In the genomic region with DNA sequence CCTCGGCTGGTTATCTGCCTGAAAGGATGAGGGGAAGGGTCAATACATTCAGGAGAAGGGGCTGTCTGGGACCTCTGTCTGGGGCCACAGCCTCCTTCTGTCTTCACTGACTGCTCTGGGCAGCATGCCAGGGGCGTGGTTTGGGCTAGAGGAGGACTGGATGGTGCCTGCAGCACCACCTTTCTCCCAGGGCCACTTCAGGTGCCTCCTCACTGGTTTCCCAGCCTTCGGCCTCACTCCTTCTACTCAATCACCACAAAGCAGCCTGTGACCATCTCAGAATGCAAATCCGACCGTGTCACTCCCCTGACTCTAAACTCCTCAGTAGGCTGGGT, we compare ENCODE assay signal across 11 cellular contexts. TPM values are rescaled to one million over a fixed set of nuclear protein-coding genes. Genes with fewer than 3 reads are reported as not detected.
DNase-seq lines count a peak whose midpoint lies in the region; ATAC-seq and TF ChIP-seq lines count a peak whose summit lies in the region.
"Had no signal": no experiment of that assay in that cellular context is flagged by ENCODE, and none has a peak within 500 bp of the region (broad histone marks: within the 10 kb centered on the region; RNA-seq: fewer than 3 reads in every experiment).

No MANE protein-coding gene starts in this region.

- no peaks in the 10 kb centered on the region for H3K27me3 ChIP-seq in RWPE2 (ENCODE audit: insufficient read depth, poor library complexity, severe bottlenecking)
- peaks cover 0 to 11% of the 10 kb centered on the region in 2 donors for H3K27me3 ChIP-seq in left lung
- H3K27me3 ChIP-seq in transverse colon, result no peaks in the 10 kb centered on the region
- H3K27me3 ChIP-seq in foreskin keratinocyte, result no peaks in the 10 kb centered on the region

- no peaks in the 10 kb centered on the region for H3K36me3 ChIP-seq in RWPE2 (ENCODE audit: low read depth)
- H3K36me3 ChIP-seq in left lung, result no peaks in the 10 kb centered on the region
- no peaks in the 10 kb centered on the region for H3K36me3 ChIP-seq in transverse colon

- H3K27ac ChIP-seq in RWPE2 (ENCODE audit: poor library complexity, severe bottlenecking) (no peak overlapping the region), left lung (peak overlapping the region in 1 of 2 donors; percentile 90), transverse colon (peak overlapping the region; percentile 85 to 98 (median 91)), foreskin keratinocyte (no peak overlapping the region)

- H3K9me3 ChIP-seq in RWPE2 (ENCODE audit: severe bottlenecking) (no peaks in the 10 kb centered on the region), left lung (no peaks in the 10 kb centered on the region), transverse colon (no peaks in the 10 kb centered on the region)

- in situ Hi-C loops in transverse colon (cut with MboI; ENCODE audit: low pct_ligation_motif_present in 1 of 4, low pct_unique_long_range_greater_than_20kb in 1 of 4, low sequenced_read_pairs in 3 of 4), result no loop called here

- intact Hi-C loops in left lung (cut with DNase I), result no loop called here
- intact Hi-C loops in transverse colon (cut with DNase I; ENCODE audit: low total_unique reads), result loop anchor here (5.0 kb wide), 1 partner anchor 33 kb away; no protein-coding TSS in a partner anchor

- H3K4me3 ChIP-seq in RWPE2 (ENCODE audit: severe bottlenecking) (no peak overlapping the region), left lung (no peak overlapping the region), transverse colon (no peak overlapping the region)

- H3K4me3 Mint-ChIP-seq in activated T-cell treated with anti-CD3 and anti-CD28 coated beads, Interleukin-2, amount 50 U/mL, for 24 hours, result no peak overlapping the region
- no peak overlapping the region for H3K4me3 Mint-ChIP-seq in naive thymus-derived CD8-positive, alpha-beta T cell
- H3K4me3 Mint-ChIP-seq: WTC11 had no signal

- ATAC-seq in RWPE2 (ENCODE audit: low read depth) (no peak), left lung (no peak), foreskin keratinocyte (no peak), HG03108 (IDR thresholded peaks at IDR 0.05; ENCODE audit: unreplicated experiment) (no peak)
- ATAC-seq in naive thymus-derived CD8-positive, alpha-beta T cell, result no peak
- ATAC-seq: WTC11 had no signal

- DNase-seq in activated T-cell treated with anti-CD3 and anti-CD28 coated beads, Interleukin-2, amount 50 U/mL, for 24 hours, result no peak
- DNase-seq in activated T-cell treated with anti-CD3 and anti-CD28 coated beads, Interleukin-2, amount 50 U/mL, for 1 hour, result no peak
- peak; percentile 73 for DNase-seq in RWPE2 (ENCODE audit: low spot score)
- peak; percentile 58 to 82 for DNase-seq in left lung
- peak; percentile 90 for DNase-seq in transverse colon
- DNase-seq in foreskin keratinocyte, result no peak
- DNase-seq in naive thymus-derived CD8-positive, alpha-beta T cell, result no peak
- DNase-seq: KG1 had no signal

- H3K4me1 ChIP-seq in RWPE2 (ENCODE audit: insufficient read depth, poor library complexity, severe bottlenecking), result peaks cover 26% of the 10 kb centered on the region
- H3K4me1 ChIP-seq in left lung, result peaks cover 27 to 96% of the 10 kb centered on the region in 2 donors
- peaks cover 77 to 94% (median 92%) of the 10 kb centered on the region in 4 donors for H3K4me1 ChIP-seq in transverse colon
- H3K4me1 ChIP-seq in foreskin keratinocyte, result peaks cover 4% of the 10 kb centered on the region

- 45% methylated on average over 5 of the region's 5 CpGs; no CpG with 5 or more reads in 1 of the 2 donors for WGBS in transverse colon (ENCODE audit: low coverage in 1 of 2), 2 donors

- peaks cover 86% of the 10 kb centered on the region for H3K36me3 Mint-ChIP-seq in activated T-cell treated with anti-CD3 and anti-CD28 coated beads, Interleukin-2, amount 50 U/mL, for 24 hours (ENCODE audit: low read depth)
- H3K36me3 Mint-ChIP-seq in naive thymus-derived CD8-positive, alpha-beta T cell, result no peaks in the 10 kb centered on the region
- H3K36me3 Mint-ChIP-seq: activated naive CD8-positive, alpha-beta T cell; WTC11 had no signal

- H3K27ac Mint-ChIP-seq in activated T-cell treated with anti-CD3 and anti-CD28 coated beads, Interleukin-2, amount 50 U/mL, for 24 hours, result peak overlapping the region; percentile 80
- peak overlapping the region in 5 of 10 donors; percentile 20 to 51 (median 40) for H3K27ac Mint-ChIP-seq in naive thymus-derived CD8-positive, alpha-beta T cell
- H3K27ac Mint-ChIP-seq: activated naive CD8-positive, alpha-beta T cell had no signal

- TF ChIP-seq CTCF in RWPE2 (IDR thresholded peaks at IDR 0.05; ENCODE audit: poor library complexity, severe bottlenecking) (no peak), left lung (IDR thresholded peaks at IDR 0.05) (no peak), transverse colon (IDR thresholded peaks at IDR 0.05) (no peak), foreskin keratinocyte (conservative IDR thresholded peaks at IDR 0.05) (no peak)

- TF ChIP-seq POLR2A in transverse colon (IDR thresholded peaks at IDR 0.05), result no peak

- POLR2A ChIA-PET in naive thymus-derived CD8-positive, alpha-beta T cell (lab: Charles Lee), result interaction anchor here (8.8 kb wide), 1 partner anchor 47 kb away, joined by 122 read pairs; the partner anchor contains the start of gene ECE1

- no peak for TF ChIP-seq EP300 in transverse colon (IDR thresholded peaks at IDR 0.05; ENCODE audit: low read depth)

- H3K27me3 Mint-ChIP-seq in activated T-cell treated with anti-CD3 and anti-CD28 coated beads, Interleukin-2, amount 50 U/mL, for 24 hours, result no peaks in the 10 kb centered on the region
- no peaks in the 10 kb centered on the region for H3K27me3 Mint-ChIP-seq in naive thymus-derived CD8-positive, alpha-beta T cell
- H3K27me3 Mint-ChIP-seq: activated naive CD8-positive, alpha-beta T cell had no signal

- H3K9me3 Mint-ChIP-seq in activated T-cell treated with anti-CD3 and anti-CD28 coated beads, Interleukin-2, amount 50 U/mL, for 24 hours, result no peaks in the 10 kb centered on the region
- H3K9me3 Mint-ChIP-seq in naive thymus-derived CD8-positive, alpha-beta T cell, result no peaks in the 10 kb centered on the region
- H3K9me3 Mint-ChIP-seq: WTC11 had no signal

- H3K4me1 Mint-ChIP-seq in activated T-cell treated with anti-CD3 and anti-CD28 coated beads, Interleukin-2, amount 50 U/mL, for 24 hours (ENCODE audit: low read depth), result peaks cover 85% of the 10 kb centered on the region
- peaks cover 45 to 89% (median 88%) of the 10 kb centered on the region in 4 donors for H3K4me1 Mint-ChIP-seq in naive thymus-derived CD8-positive, alpha-beta T cell

RNA-seq across cellular contexts. Expression of gene ECE1, which starts 49.9 kb away (rescaled TPM):
- total RNA-seq in left lung (100 to 1,000 TPM in 1 of 2 donors, 10 to 100 TPM in 1; 91.7 to 107 TPM), transverse colon (100 to 1,000 TPM in 3 of 4 donors, 10 to 100 TPM in 1; 55.9 to 149 (median 112) TPM), foreskin keratinocyte (51.1 and 63.5 TPM in 2 replicates)
- 28.0 and 34.0 TPM in 2 replicates for polyA plus RNA-seq in foreskin keratinocyte
- 10 to 100 TPM; 51.7 to 53.6 TPM for total RNA-seq in naive thymus-derived CD8-positive, alpha-beta T cell
- 10 to 100 TPM in 2 of 3 donors, 1 to 10 TPM in 1; 9.1 to 37.3 (median 20.5) TPM for polyA plus RNA-seq in naive thymus-derived CD8-positive, alpha-beta T cell

Comparison
In these comparisons a context has a peak if more than half of its experiments do, and no peak if none do; other contexts are left out.
1. DNase-seq: peak in RWPE2 (single experiment), left lung (2 of 2) and transverse colon (single experiment); none in activated T-cell treated with anti-CD3 and anti-CD28 coated beads, Interleukin-2, amount 50 U/mL, for 24 hours (single experiment), activated T-cell treated with anti-CD3 and anti-CD28 coated beads, Interleukin-2, amount 50 U/mL, for 1 hour (single experiment), foreskin keratinocyte (0 of 2) and naive thymus-derived CD8-positive, alpha-beta T cell (0 of 10).
2. H3K27ac ChIP-seq: peak in transverse colon (4 of 4); none in RWPE2 (single experiment) and foreskin keratinocyte (single experiment).